Comparison of ENCODE assay signal across 15 cellular contexts in the genomic region with DNA sequence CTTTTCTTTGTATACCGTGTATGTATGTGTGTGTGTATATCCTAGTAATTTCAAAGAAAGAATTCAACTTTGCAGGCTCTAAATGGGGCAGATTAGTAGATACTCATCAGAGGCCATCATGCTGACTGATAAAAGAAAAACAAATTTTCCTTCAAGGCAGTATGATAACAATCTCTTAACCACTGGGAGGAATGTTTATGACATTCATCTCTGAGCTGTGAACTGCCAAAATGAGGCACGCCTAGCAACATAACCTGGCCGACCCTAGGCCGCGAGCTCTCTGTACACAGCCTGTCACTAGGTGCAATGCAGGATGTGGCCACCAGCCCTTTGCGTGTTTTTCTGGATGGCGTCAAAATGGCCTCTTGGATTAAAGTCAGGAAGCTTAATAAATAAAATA.
DNase-seq lines count a peak whose midpoint lies in the region; ATAC-seq, FAIRE-seq and TF ChIP-seq lines count a peak whose summit lies in the region.
"Had no signal": no experiment of that assay in that cellular context is flagged by ENCODE, and none has a peak within 500 bp of the region (broad histone marks: within the 10 kb centered on the region; RNA-seq: fewer than 3 reads in every experiment).

No MANE protein-coding gene starts in this region.

- H3K4me3 Mint-ChIP-seq in activated CD4-positive, alpha-beta T cell treated with anti-CD3 and anti-CD28 coated beads for 36 hours = no peak overlapping the region
- H3K4me3 Mint-ChIP-seq in T-cell (peak overlapping the region in 2 of 3 donors; percentile 28 to 31), natural killer cell (no peak overlapping the region)

- CTCF ChIA-PET in activated CD4-positive, alpha-beta T cell treated with anti-CD3 and anti-CD28 coated beads for 36 hours (lab: Charles Lee) = interaction anchor here (1.1 kb wide), 2 partner anchors 9 to 73 kb away, joined by 3 to 4 read pairs; no protein-coding TSS in a partner anchor
- CTCF ChIA-PET in T-cell (lab: Charles Lee) = interaction anchor here in 1 of 2 donors (0.9 to 1.5 kb wide), 2 partner anchors 9 to 11 kb away, joined by 3 to 4 read pairs; no protein-coding TSS in a partner anchor

- H3K4me1 ChIP-seq in small intestine (ENCODE audit: control insufficient read depth in 2 of 2, insufficient read depth in 1 of 2, low read depth in 1 of 2, low read length in 1 of 2) = no peaks in the 10 kb centered on the region
- H3K4me1 ChIP-seq: colonic mucosa, esophagus squamous epithelium had no signal

- WGBS in small intestine, 3 donors = 86 to 93% (median 88%) methylated on average over 7 of the region's 7 CpGs

- no peak for FAIRE-seq in small intestine (lab: Jason Lieb, UNC)
- FAIRE-seq: A204.1 had no signal

- no peaks in the 10 kb centered on the region for H3K36me3 Mint-ChIP-seq in activated CD4-positive, alpha-beta T cell treated with anti-CD3 and anti-CD28 coated beads for 36 hours (ENCODE audit: low read depth)
- H3K36me3 Mint-ChIP-seq in T-cell (peaks cover 15% of the 10 kb centered on the region), natural killer cell (peaks cover 43% of the 10 kb centered on the region)

- ATAC-seq in activated CD4-positive, alpha-beta T cell treated with anti-CD3 and anti-CD28 coated beads for 36 hours = peak; percentile 90
- ATAC-seq in T-cell (replicated peaks in 1 of 4) = peak; percentile 31 to 96 (median 76)
- peak; percentile 30 to 60 (median 46) for ATAC-seq in natural killer cell
- ATAC-seq in HG03108 (IDR thresholded peaks at IDR 0.05; ENCODE audit: unreplicated experiment) = no peak

- no peaks in the 10 kb centered on the region for H3K9me3 ChIP-seq in small intestine (ENCODE audit: control insufficient read depth, low read depth)
- H3K9me3 ChIP-seq: colonic mucosa, esophagus squamous epithelium, neutrophil had no signal

- intact Hi-C loops in activated CD4-positive, alpha-beta T cell treated with anti-CD3 and anti-CD28 coated beads for 36 hours (cut with DNase I, micrococcal nuclease) = loop anchor here in 1 of 2 experiments (5.0 kb wide), 1 partner anchor 71 kb away; no protein-coding TSS in a partner anchor
- intact Hi-C loops in natural killer cell (cut with micrococcal nuclease) = no loop called here

- H3K27ac Mint-ChIP-seq in activated CD4-positive, alpha-beta T cell treated with anti-CD3 and anti-CD28 coated beads for 36 hours = no peak overlapping the region
- H3K27ac Mint-ChIP-seq in T-cell = peak overlapping the region; percentile 88 to 93
- peak overlapping the region; percentile 11 to 41 for H3K27ac Mint-ChIP-seq in natural killer cell

- H3K9me3 Mint-ChIP-seq in activated CD4-positive, alpha-beta T cell treated with anti-CD3 and anti-CD28 coated beads for 36 hours (ENCODE audit: low read depth) = no peaks in the 10 kb centered on the region
- H3K9me3 Mint-ChIP-seq in T-cell = peaks cover 0 to 4% (median 2%) of the 10 kb centered on the region in 3 donors
- H3K9me3 Mint-ChIP-seq in natural killer cell = no peaks in the 10 kb centered on the region

- H3K27me3 ChIP-seq in small intestine (ENCODE audit: control insufficient read depth in 2 of 2, insufficient read depth in 2 of 2, low read length in 2 of 2) = no peaks in the 10 kb centered on the region
- H3K27me3 ChIP-seq: colonic mucosa, esophagus squamous epithelium, neutrophil had no signal

- H3K4me3 ChIP-seq in small intestine (ENCODE audit: low read depth in 1 of 2, low read length in 2 of 2) = no peak overlapping the region
- H3K4me3 ChIP-seq: colonic mucosa, esophagus squamous epithelium had no signal

- no peak for TF ChIP-seq CTCF in natural killer cell (IDR thresholded peaks at IDR 0.05)

- no peaks in the 10 kb centered on the region for H3K27me3 Mint-ChIP-seq in activated CD4-positive, alpha-beta T cell treated with anti-CD3 and anti-CD28 coated beads for 36 hours
- H3K27me3 Mint-ChIP-seq in T-cell (no peaks in the 10 kb centered on the region), natural killer cell (ENCODE audit: low read depth in 2 of 2) (no peaks in the 10 kb centered on the region)

- peaks cover 13% of the 10 kb centered on the region for H3K4me1 Mint-ChIP-seq in activated CD4-positive, alpha-beta T cell treated with anti-CD3 and anti-CD28 coated beads for 36 hours
- H3K4me1 Mint-ChIP-seq in T-cell (peaks cover 13 to 24% (median 22%) of the 10 kb centered on the region in 3 donors), natural killer cell (peaks cover 0 to 9% of the 10 kb centered on the region in 2 donors)

- H3K27ac ChIP-seq in small intestine (ENCODE audit: low read depth in 1 of 2, low read length in 1 of 2) = no peak overlapping the region
- H3K27ac ChIP-seq: colonic mucosa, esophagus squamous epithelium, neutrophil had no signal

- POLR2A ChIA-PET in activated CD4-positive, alpha-beta T cell treated with anti-CD3 and anti-CD28 coated beads for 36 hours (lab: Charles Lee) = no interaction called here
- POLR2A ChIA-PET in T-cell (lab: Charles Lee) = interaction anchor here in 1 of 2 donors (0.5 to 0.9 kb wide), 3 partner anchors 11 to 103 kb away, joined by 3 to 7 read pairs (median 6); no protein-coding TSS in a partner anchor

- peak; percentile 65 for DNase-seq in activated CD4-positive, alpha-beta T cell treated with anti-CD3 and anti-CD28 coated beads for 36 hours
- no peak for DNase-seq in activated CD4-positive, alpha-beta T cell treated with anti-CD3 and anti-CD28 coated beads for 1 hour
- DNase-seq in T-cell (peak in 31 of 34 experiments; percentile 19 to 61 (median 36)), natural killer cell (no peak), small intestine (no peak), cerebellar cortex (ENCODE audit: low spot score) (no peak)
- peak; percentile 36 for DNase-seq in activated T-helper 9 cell treated with anti-CD3 and anti-CD28 coated beads, Interleukin-2, amount 50 U/mL, for 16 hours (ENCODE audit: low read depth)
- DNase-seq: amniotic stem cell, Calu3, colonic mucosa, esophagus squamous epithelium, hypothalamus had no signal

- H3K36me3 ChIP-seq in small intestine (ENCODE audit: control insufficient read depth in 2 of 2, insufficient read depth in 2 of 2, low read length in 2 of 2) = peaks cover 20 to 27% of the 10 kb centered on the region in 2 donors
- H3K36me3 ChIP-seq: neutrophil had no signal

Comparison
In these comparisons a context has a peak if more than half of its experiments do, and no peak if none do; other contexts are left out.
1. DNase-seq: peak in activated CD4-positive, alpha-beta T cell treated with anti-CD3 and anti-CD28 coated beads for 36 hours (single experiment), T-cell (31 of 34) and activated T-helper 9 cell treated with anti-CD3 and anti-CD28 coated beads, Interleukin-2, amount 50 U/mL, for 16 hours (single experiment); none in activated CD4-positive, alpha-beta T cell treated with anti-CD3 and anti-CD28 coated beads for 1 hour (single experiment), natural killer cell (single experiment), small intestine (single experiment) and cerebellar cortex (single experiment).
2. H3K4me3 Mint-ChIP-seq: peak in T-cell (2 of 3); none in activated CD4-positive, alpha-beta T cell treated with anti-CD3 and anti-CD28 coated beads for 36 hours (single experiment) and natural killer cell (single experiment).